In the genomic region with DNA sequence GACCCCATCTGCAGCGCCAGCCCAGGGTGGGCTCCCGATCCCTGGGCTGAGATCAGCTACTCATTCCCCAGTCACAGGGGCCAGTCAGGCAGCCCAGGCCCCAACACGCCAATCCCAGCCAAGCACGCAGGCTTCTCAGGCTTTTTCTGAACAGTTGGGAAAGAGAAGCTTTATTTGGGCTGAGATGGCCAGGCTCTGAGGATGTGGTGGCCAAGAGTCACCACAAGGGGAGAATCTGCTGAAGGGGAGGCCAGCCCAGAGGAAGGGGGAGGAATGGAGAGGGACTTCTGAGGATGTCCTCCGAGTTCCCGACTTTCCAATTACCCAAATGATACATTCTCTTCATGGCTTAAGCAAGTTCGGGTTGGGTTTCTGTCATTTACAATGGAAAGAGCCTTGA, we compare ENCODE assay signal across 1 cellular context.
TF ChIP-seq lines count a peak whose summit lies in the region.

No MANE protein-coding gene starts in this region.

TF ChIP-seq in GM12878, 131 proteins besides CTCF, POLR2A, EP300 and RAD21 (continued from another document):
- TF ChIP-seq, protein P1, sequence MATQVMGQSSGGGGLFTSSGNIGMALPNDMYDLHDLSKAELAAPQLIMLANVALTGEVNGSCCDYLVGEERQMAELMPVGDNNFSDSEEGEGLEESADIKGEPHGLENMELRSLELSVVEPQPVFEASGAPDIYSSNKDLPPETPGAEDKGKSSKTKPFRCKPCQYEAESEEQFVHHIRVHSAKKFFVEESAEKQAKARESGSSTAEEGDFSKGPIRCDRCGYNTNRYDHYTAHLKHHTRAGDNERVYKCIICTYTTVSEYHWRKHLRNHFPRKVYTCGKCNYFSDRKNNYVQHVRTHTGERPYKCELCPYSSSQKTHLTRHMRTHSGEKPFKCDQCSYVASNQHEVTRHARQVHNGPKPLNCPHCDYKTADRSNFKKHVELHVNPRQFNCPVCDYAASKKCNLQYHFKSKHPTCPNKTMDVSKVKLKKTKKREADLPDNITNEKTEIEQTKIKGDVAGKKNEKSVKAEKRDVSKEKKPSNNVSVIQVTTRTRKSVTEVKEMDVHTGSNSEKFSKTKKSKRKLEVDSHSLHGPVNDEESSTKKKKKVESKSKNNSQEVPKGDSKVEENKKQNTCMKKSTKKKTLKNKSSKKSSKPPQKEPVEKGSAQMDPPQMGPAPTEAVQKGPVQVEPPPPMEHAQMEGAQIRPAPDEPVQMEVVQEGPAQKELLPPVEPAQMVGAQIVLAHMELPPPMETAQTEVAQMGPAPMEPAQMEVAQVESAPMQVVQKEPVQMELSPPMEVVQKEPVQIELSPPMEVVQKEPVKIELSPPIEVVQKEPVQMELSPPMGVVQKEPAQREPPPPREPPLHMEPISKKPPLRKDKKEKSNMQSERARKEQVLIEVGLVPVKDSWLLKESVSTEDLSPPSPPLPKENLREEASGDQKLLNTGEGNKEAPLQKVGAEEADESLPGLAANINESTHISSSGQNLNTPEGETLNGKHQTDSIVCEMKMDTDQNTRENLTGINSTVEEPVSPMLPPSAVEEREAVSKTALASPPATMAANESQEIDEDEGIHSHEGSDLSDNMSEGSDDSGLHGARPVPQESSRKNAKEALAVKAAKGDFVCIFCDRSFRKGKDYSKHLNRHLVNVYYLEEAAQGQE (IDR thresholded peaks at IDR 0.05; ENCODE audit: low read depth, low read length) = no peak
- TF ChIP-seq CHD4 (IDR thresholded peaks at IDR 0.05) (no peak), ASH2L (IDR thresholded peaks at IDR 0.05; ENCODE audit: borderline replicate concordance, low read depth) (no peak), BACH1 (IDR thresholded peaks at IDR 0.05; ENCODE audit: borderline replicate concordance) (no peak), JUND (IDR thresholded peaks at IDR 0.05; ENCODE audit: low read depth, low read length) (no peak), ZNF384 (IDR thresholded peaks at IDR 0.05; ENCODE audit: borderline replicate concordance, low read depth, low read length) (no peak)
- TF ChIP-seq, protein P2, sequence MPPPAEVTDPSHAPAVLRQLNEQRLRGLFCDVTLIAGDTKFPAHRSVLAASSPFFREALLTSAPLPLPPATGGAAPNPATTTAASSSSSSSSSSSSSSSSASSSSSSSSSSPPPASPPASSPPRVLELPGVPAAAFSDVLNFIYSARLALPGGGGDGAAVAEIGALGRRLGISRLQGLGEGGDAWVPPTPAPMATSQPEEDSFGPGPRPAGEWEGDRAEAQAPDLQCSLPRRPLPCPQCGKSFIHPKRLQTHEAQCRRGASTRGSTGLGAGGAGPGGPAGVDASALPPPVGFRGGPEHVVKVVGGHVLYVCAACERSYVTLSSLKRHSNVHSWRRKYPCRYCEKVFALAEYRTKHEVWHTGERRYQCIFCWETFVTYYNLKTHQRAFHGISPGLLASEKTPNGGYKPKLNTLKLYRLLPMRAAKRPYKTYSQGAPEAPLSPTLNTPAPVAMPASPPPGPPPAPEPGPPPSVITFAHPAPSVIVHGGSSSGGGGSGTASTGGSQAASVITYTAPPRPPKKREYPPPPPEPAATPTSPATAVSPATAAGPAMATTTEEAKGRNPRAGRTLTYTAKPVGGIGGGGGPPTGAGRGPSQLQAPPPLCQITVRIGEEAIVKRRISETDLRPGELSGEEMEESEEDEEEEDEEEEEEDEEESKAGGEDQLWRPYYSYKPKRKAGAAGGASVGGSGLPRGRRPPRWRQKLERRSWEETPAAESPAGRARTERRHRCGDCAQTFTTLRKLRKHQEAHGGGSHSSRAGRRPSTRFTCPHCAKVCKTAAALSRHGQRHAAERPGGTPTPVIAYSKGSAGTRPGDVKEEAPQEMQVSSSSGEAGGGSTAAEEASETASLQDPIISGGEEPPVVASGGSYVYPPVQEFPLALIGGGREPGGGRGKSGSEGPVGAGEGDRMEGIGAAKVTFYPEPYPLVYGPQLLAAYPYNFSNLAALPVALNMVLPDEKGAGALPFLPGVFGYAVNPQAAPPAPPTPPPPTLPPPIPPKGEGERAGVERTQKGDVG (CRISPR knock-in tag; IDR thresholded peaks at IDR 0.05) = no peak
- TF ChIP-seq, protein P3, sequence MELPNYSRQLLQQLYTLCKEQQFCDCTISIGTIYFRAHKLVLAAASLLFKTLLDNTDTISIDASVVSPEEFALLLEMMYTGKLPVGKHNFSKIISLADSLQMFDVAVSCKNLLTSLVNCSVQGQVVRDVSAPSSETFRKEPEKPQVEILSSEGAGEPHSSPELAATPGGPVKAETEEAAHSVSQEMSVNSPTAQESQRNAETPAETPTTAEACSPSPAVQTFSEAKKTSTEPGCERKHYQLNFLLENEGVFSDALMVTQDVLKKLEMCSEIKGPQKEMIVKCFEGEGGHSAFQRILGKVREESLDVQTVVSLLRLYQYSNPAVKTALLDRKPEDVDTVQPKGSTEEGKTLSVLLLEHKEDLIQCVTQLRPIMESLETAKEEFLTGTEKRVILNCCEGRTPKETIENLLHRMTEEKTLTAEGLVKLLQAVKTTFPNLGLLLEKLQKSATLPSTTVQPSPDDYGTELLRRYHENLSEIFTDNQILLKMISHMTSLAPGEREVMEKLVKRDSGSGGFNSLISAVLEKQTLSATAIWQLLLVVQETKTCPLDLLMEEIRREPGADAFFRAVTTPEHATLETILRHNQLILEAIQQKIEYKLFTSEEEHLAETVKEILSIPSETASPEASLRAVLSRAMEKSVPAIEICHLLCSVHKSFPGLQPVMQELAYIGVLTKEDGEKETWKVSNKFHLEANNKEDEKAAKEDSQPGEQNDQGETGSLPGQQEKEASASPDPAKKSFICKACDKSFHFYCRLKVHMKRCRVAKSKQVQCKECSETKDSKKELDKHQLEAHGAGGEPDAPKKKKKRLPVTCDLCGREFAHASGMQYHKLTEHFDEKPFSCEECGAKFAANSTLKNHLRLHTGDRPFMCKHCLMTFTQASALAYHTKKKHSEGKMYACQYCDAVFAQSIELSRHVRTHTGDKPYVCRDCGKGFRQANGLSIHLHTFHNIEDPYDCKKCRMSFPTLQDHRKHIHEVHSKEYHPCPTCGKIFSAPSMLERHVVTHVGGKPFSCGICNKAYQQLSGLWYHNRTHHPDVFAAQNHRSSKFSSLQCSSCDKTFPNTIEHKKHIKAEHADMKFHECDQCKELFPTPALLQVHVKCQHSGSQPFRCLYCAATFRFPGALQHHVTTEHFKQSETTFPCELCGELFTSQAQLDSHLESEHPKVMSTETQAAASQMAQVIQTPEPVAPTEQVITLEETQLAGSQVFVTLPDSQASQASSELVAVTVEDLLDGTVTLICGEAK (IDR thresholded peaks at IDR 0.05; ENCODE audit: borderline replicate concordance) = no peak
TF ChIP-seq in GM12878: peak in this region for 0.
